Comparison of ENCODE assay signal across 10 cellular contexts in genomic region chr12:56256326-56256960, GRCh38. TPM values are rescaled to one million over a fixed set of nuclear protein-coding genes. Genes with fewer than 3 reads are reported as not detected.
DNase-seq lines count a peak whose midpoint lies in the region; ATAC-seq and TF ChIP-seq lines count a peak whose summit lies in the region.
"Had no signal": no experiment of that assay in that cellular context is flagged by ENCODE, and none has a peak within 500 bp of the region (broad histone marks: within the 10 kb centered on the region; RNA-seq: fewer than 3 reads in every experiment).

No MANE protein-coding gene starts in this region.

- DNase-seq in DMS 273 (lab: John Stamatoyannopoulos, UW; ENCODE audit: unreplicated experiment) = peak; percentile 28
- DNase-seq in DMS 273 treated with DMSO at 0.1 percent for 48 hours (lab: John Stamatoyannopoulos, UW) = no peak
- DNase-seq in fibroblast of the conjunctiva (ENCODE audit: low read depth) = peak; percentile 71
- no peak for DNase-seq in NCI-H146 treated with DMSO at 0.1 percent for 48 hours (lab: John Stamatoyannopoulos, UW; ENCODE audit: unreplicated experiment)
- DNase-seq in upper lobe of left lung = no peak
- DNase-seq: SHP77 treated with DMSO at 0.1 percent for 48 hours had no signal

- H3K9me3 Mint-ChIP-seq in stimulated activated memory B cell treated with anti-CD40 and anti-IgM and Interleukin-4, amounts not matched to agents 10 μg/mL and 1 μg/mL and 100 μg/mL, for 72 hours = no peaks in the 10 kb centered on the region

- no peaks in the 10 kb centered on the region for H3K27me3 ChIP-seq in upper lobe of left lung
- H3K27me3 ChIP-seq: heart left ventricle had no signal

- 27 to 56% methylated on average over 2 to 4 of the region's 4 CpGs for WGBS in upper lobe of left lung, 2 donors

- H3K36me3 Mint-ChIP-seq in stimulated activated memory B cell treated with anti-CD40 and anti-IgM and Interleukin-4, amounts not matched to agents 10 μg/mL and 1 μg/mL and 100 μg/mL, for 72 hours = peaks cover 31% of the 10 kb centered on the region

- H3K4me1 ChIP-seq in upper lobe of left lung = peaks cover 21 to 32% (median 32%) of the 10 kb centered on the region in 4 donors

- H3K27me3 Mint-ChIP-seq in stimulated activated memory B cell treated with anti-CD40 and anti-IgM and Interleukin-4, amounts not matched to agents 10 μg/mL and 1 μg/mL and 100 μg/mL, for 72 hours = no peaks in the 10 kb centered on the region

- H3K4me3 Mint-ChIP-seq in stimulated activated memory B cell treated with anti-CD40 and anti-IgM and Interleukin-4, amounts not matched to agents 10 μg/mL and 1 μg/mL and 100 μg/mL, for 72 hours = peak overlapping the region; percentile 87

- H3K4me1 Mint-ChIP-seq in stimulated activated memory B cell treated with anti-CD40 and anti-IgM and Interleukin-4, amounts not matched to agents 10 μg/mL and 1 μg/mL and 100 μg/mL, for 72 hours = peaks cover 33% of the 10 kb centered on the region

- no peak for ATAC-seq in stimulated activated memory B cell treated with anti-CD40 and anti-IgM and Interleukin-4, amounts not matched to agents 10 μg/mL and 1 μg/mL and 100 μg/mL, for 72 hours
- no peak for ATAC-seq in GM19328 (IDR thresholded peaks at IDR 0.05; ENCODE audit: unreplicated experiment)
- ATAC-seq in upper lobe of left lung (ENCODE audit: low FRiP score in 2 of 2) = no peak

- H3K4me3 ChIP-seq in upper lobe of left lung = peak overlapping the region in 1 of 4 donors; percentile 93

- TF ChIP-seq CTCF in VCaP (conservative IDR thresholded peaks at IDR 0.05) (no peak), upper lobe of left lung (IDR thresholded peaks at IDR 0.05) (no peak)

- H3K36me3 ChIP-seq in upper lobe of left lung = peaks cover 26 to 45% (median 44%) of the 10 kb centered on the region in 4 donors

- no peaks in the 10 kb centered on the region for H3K9me3 ChIP-seq in upper lobe of left lung
- H3K9me3 ChIP-seq: heart left ventricle had no signal

- peak overlapping the region; percentile 87 for H3K27ac ChIP-seq in VCaP
- H3K27ac ChIP-seq in upper lobe of left lung = peak overlapping the region in 1 of 4 donors; percentile 21

- TF ChIP-seq POLR2A in upper lobe of left lung (IDR thresholded peaks at IDR 0.05) = no peak

- no peak for TF ChIP-seq EP300 in upper lobe of left lung (IDR thresholded peaks at IDR 0.05)

- H3K27ac Mint-ChIP-seq in stimulated activated memory B cell treated with anti-CD40 and anti-IgM and Interleukin-4, amounts not matched to agents 10 μg/mL and 1 μg/mL and 100 μg/mL, for 72 hours = peak overlapping the region; percentile 90

RNA-seq across cellular contexts. Expression of gene ANKRD52, which starts 1.7 kb away (rescaled TPM):
- 10 to 100 TPM; 17.6 to 48.2 (median 28.8) TPM for total RNA-seq in upper lobe of left lung

RNA-seq across cellular contexts. Expression of gene COQ10A, which starts 10.3 kb away (rescaled TPM):
- 10 to 100 TPM; 12.8 to 26.3 (median 17.5) TPM for total RNA-seq in upper lobe of left lung

RNA-seq across cellular contexts. Expression of gene SLC39A5, which starts 26.6 kb away (rescaled TPM):
- 1 to 10 TPM in 2 of 6 donors, under 1 TPM in 1, not detected in 3; 0.37 to 1.2 (median 1.1) TPM for total RNA-seq in upper lobe of left lung
- total RNA-seq: heart left ventricle had no signal

RNA-seq across cellular contexts. Expression of gene NABP2, which starts 32.3 kb away (rescaled TPM):
- 10 to 100 TPM in 4 of 6 donors, 1 to 10 TPM in 2; 4.2 to 23.1 (median 17.6) TPM for total RNA-seq in upper lobe of left lung

RNA-seq across cellular contexts. Expression of gene RNF41, which starts 34.7 kb away (rescaled TPM):
- total RNA-seq in upper lobe of left lung = 10 to 100 TPM; 38.8 to 94.3 (median 62.1) TPM

Comparison
In these comparisons a context has a peak if more than half of its experiments do, and no peak if none do; other contexts are left out.
1. DNase-seq: peak in DMS 273 (single experiment) and fibroblast of the conjunctiva (single experiment); none in DMS 273 treated with DMSO at 0.1 percent for 48 hours (single experiment), NCI-H146 treated with DMSO at 0.1 percent for 48 hours (single experiment) and upper lobe of left lung (0 of 2).